In genomic region chr3:97940034-97940433, GRCh38 we compare ENCODE assay signal across 12 cellular contexts. TPM values are rescaled to one million over a fixed set of nuclear protein-coding genes. Genes with fewer than 3 reads are reported as not detected.
DNase-seq lines count a peak whose midpoint lies in the region; ATAC-seq and TF ChIP-seq lines count a peak whose summit lies in the region.
"Had no signal": no experiment of that assay in that cellular context is flagged by ENCODE, and none has a peak within 500 bp of the region (broad histone marks: within the 10 kb centered on the region; RNA-seq: fewer than 3 reads in every experiment).

No MANE protein-coding gene starts in this region.

- TF ChIP-seq CTCF in RWPE2 (IDR thresholded peaks at IDR 0.05; ENCODE audit: poor library complexity, severe bottlenecking), result peak; percentile 25
- no peak for TF ChIP-seq CTCF in thyroid gland (IDR thresholded peaks at IDR 0.05)

- ATAC-seq in RWPE2 (ENCODE audit: low read depth) (peak; percentile 70; the same call in 2 of the 3 replicates), left colon (peak; percentile 46), HG02678 (IDR thresholded peaks at IDR 0.05; ENCODE audit: unreplicated experiment) (no peak)

- 86 to 97% methylated on average over 1 of the region's 1 CpG for WGBS in thyroid gland, 2 donors

- intact Hi-C loops in left colon (cut with DNase I, micrococcal nuclease), result no loop called here
- intact Hi-C loops in thyroid gland (cut with DNase I), result no loop called here

- no peak for TF ChIP-seq POLR2A in thyroid gland (IDR thresholded peaks at IDR 0.05)

- H3K36me3 ChIP-seq in RWPE2 (ENCODE audit: low read depth) (peaks cover 47% of the 10 kb centered on the region), thyroid gland (peaks cover 16 to 36% of the 10 kb centered on the region in 2 donors)

- H3K4me3 ChIP-seq in RWPE2 (ENCODE audit: severe bottlenecking) (no peak overlapping the region), thyroid gland (replicated peaks in 1 of 3) (no peak overlapping the region)
- H3K4me3 ChIP-seq: SK-N-MC had no signal

- H3K27me3 ChIP-seq in RWPE2 (ENCODE audit: insufficient read depth, poor library complexity, severe bottlenecking) (no peaks in the 10 kb centered on the region), thyroid gland (no peaks in the 10 kb centered on the region)

- H3K9me3 ChIP-seq in RWPE2 (ENCODE audit: severe bottlenecking), result no peaks in the 10 kb centered on the region
- H3K9me3 ChIP-seq in thyroid gland, result no peaks in the 10 kb centered on the region

- H3K4me1 ChIP-seq in RWPE2 (ENCODE audit: insufficient read depth, poor library complexity, severe bottlenecking), result no peaks in the 10 kb centered on the region
- H3K4me1 ChIP-seq in thyroid gland, result peaks cover 23 to 28% of the 10 kb centered on the region in 2 donors

- H3K27ac ChIP-seq in RWPE2 (ENCODE audit: poor library complexity, severe bottlenecking), result no peak overlapping the region
- peak overlapping the region in 1 of 3 donors; percentile 24 for H3K27ac ChIP-seq in thyroid gland
- H3K27ac ChIP-seq: SK-N-MC had no signal

- peak; percentile 49 for DNase-seq in DMS53 (lab: John Stamatoyannopoulos, UW)
- DNase-seq in DMS53 treated with DMSO at 0.1 percent for 48 hours (lab: John Stamatoyannopoulos, UW; ENCODE audit: unreplicated experiment), result no peak
- peak; percentile 16 for DNase-seq in EH (ENCODE audit: low read depth)
- DNase-seq in RWPE2 (ENCODE audit: low spot score), result no peak
- DNase-seq in left colon, result no peak
- DNase-seq in thyroid gland, result no peak
- DNase-seq in NAMALWA (ENCODE audit: low spot score), result no peak
- DNase-seq: activated naive CD8-positive, alpha-beta T cell treated with anti-CD3 and anti-CD28 coated beads for 36 hours; GDM1; MM.1S had no signal

RNA-seq across cellular contexts. Expression of gene RIOX2, which starts 32.2 kb away (rescaled TPM):
- total RNA-seq in left colon (10 to 100 TPM; 18.7 to 20.2 TPM), thyroid gland (100 to 1,000 TPM in 2 of 4 donors, 10 to 100 TPM in 2; 61.6 to 109 (median 89.9) TPM)

Comparison
In these comparisons a context has a peak if more than half of its experiments do, and no peak if none do; other contexts are left out.
1. DNase-seq: peak in DMS53 (single experiment) and EH (single experiment); none in DMS53 treated with DMSO at 0.1 percent for 48 hours (single experiment), RWPE2 (single experiment), left colon (0 of 2), thyroid gland (0 of 2) and NAMALWA (single experiment).